In the genomic region with DNA sequence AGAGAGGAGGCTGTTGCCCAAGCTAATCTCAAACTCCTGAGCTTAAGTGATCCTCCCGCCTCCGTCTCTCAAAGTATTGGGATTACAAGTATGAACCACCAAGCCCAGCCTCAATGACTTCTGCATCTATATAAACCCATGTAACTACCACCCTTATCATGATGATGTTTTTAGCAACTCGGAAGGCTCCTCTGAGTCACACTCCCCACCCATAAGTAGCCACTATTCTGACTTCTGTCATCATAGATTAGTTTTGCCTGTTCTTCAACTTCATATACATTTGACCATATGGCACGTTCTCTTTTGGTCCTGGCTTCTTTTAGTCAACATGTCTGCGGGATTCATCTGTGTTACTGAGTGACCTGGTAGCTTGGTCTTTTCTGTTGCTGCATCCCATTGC, we compare ENCODE assay signal across 31 cellular contexts. TPM values are rescaled to one million over a fixed set of nuclear protein-coding genes. Genes with fewer than 3 reads are reported as not detected.
DNase-seq lines count a peak whose midpoint lies in the region; ATAC-seq, FAIRE-seq and TF ChIP-seq lines count a peak whose summit lies in the region.
"Had no signal": no experiment of that assay in that cellular context is flagged by ENCODE, and none has a peak within 500 bp of the region (broad histone marks: within the 10 kb centered on the region; RNA-seq: fewer than 3 reads in every experiment).

No MANE protein-coding gene starts in this region.

- no peaks in the 10 kb centered on the region for H3K79me2 ChIP-seq in K562 (ENCODE audit: control insufficient read depth, insufficient read depth, low read length)

- WGBS in K562 (ENCODE audit: insufficient coverage, low coverage, missing lambda C conversion rate), result 0% methylated on average over 5 of the region's 5 CpGs
- WGBS in mesenchymal stem cell, result 55% methylated on average over 5 of the region's 5 CpGs

- TF ChIP-seq EP300 in K562 (IDR thresholded peaks at IDR 0.05; ENCODE audit: low read length), result peak; percentile 50; the same call in 1 of the 2 replicates

- H4K8ac ChIP-seq in mesenchymal stem cell (ENCODE audit: low read length), result no peak overlapping the region

- peaks cover 39 to 40% of the 10 kb centered on the region in 2 experiments for H3K4me1 ChIP-seq in K562 (replicated peaks in 1 of 2; ENCODE audit: control insufficient read depth in 2 of 2, insufficient read depth in 2 of 2, low read length in 2 of 2)
- H3K4me1 ChIP-seq in mesenchymal stem cell (ENCODE audit: control insufficient read depth, insufficient read depth, low read depth, low read length), result peaks cover 28% of the 10 kb centered on the region
- H3K4me1 ChIP-seq: breast epithelium had no signal

- H3K4me1 Mint-ChIP-seq in HFFc6 (ENCODE audit: low read depth), result peaks cover 69% of the 10 kb centered on the region
- H3K4me1 Mint-ChIP-seq: activated T-helper 17 cell treated with anti-CD3 and anti-CD28 coated beads, Interleukin-2, amount 50 U/mL, for 72 hours had no signal

- H3K9me1 ChIP-seq in K562 (ENCODE audit: control insufficient read depth, insufficient read depth, low read length), result no peaks in the 10 kb centered on the region

- H3K18ac ChIP-seq in mesenchymal stem cell (ENCODE audit: low read depth in 1 of 2, low read length in 2 of 2), result no peak overlapping the region

- POLR2A ChIA-PET in K562 (lab: Yijun Ruan, JAX), result interaction anchor here (0.7 to 2.1 kb wide), 9 partner anchors 8 to 47 kb away, joined by 3 to 12 read pairs (median 4); partner anchors contain the start of genes C11orf68 and CCDC85B

- H3K23ac ChIP-seq in mesenchymal stem cell (ENCODE audit: low read length in 2 of 2), result no peak overlapping the region

- H3K14ac ChIP-seq in mesenchymal stem cell (ENCODE audit: low read length in 2 of 2), result no peak overlapping the region

- no TSS peak for BruUV-seq in K562 (replicated peaks; lab: Mats Ljungman, UMichigan)

- no peaks in the 10 kb centered on the region for H3K36me3 ChIP-seq in K562 (ENCODE audit: control insufficient read depth, insufficient read depth, low read length)
- no peaks in the 10 kb centered on the region for H3K36me3 ChIP-seq in mesenchymal stem cell (ENCODE audit: control insufficient read depth in 1 of 2, insufficient read depth in 2 of 2, low read depth in 1 of 2, low read length in 2 of 2)
- H3K36me3 ChIP-seq: BLaER1 treated with 17β-estradiol and CSF1 and Interleukin-3, amounts not matched to agents 10 nM and 100 nM; breast epithelium; SJCRH30; tibial nerve had no signal

- H4K91ac ChIP-seq in mesenchymal stem cell (ENCODE audit: low read length), result no peak overlapping the region

- H3K36me3 Mint-ChIP-seq in HFFc6 (ENCODE audit: low read depth), result no peaks in the 10 kb centered on the region
- H3K36me3 Mint-ChIP-seq: natural killer cell treated with Interleukin-12 subunit alpha and Interleukin-12 subunit beta and Interleukin-15 and Interleukin-18, amount 100 ng/mL, for 72 hours had no signal

- H3K79me1 ChIP-seq in mesenchymal stem cell (replicated peaks; ENCODE audit: low read length, poor library complexity, severe bottlenecking), result peaks cover 2% of the 10 kb centered on the region

- in situ Hi-C loops in K562 (cut with MboI), result no loop called here

- peak overlapping the region; percentile 53; the same call in 2 of the 3 replicates for H3K27ac ChIP-seq in K562 (ENCODE audit: extremely low read depth, low read depth, low read length)
- no peak overlapping the region for H3K27ac ChIP-seq in mesenchymal stem cell (ENCODE audit: low read length, poor library complexity, severe bottlenecking)
- H3K27ac ChIP-seq: BLaER1 treated with 17β-estradiol and CSF1 and Interleukin-3, amounts not matched to agents 10 nM and 100 nM; breast epithelium; SJCRH30; tibial nerve had no signal

- H2BK120ac ChIP-seq in mesenchymal stem cell (ENCODE audit: low read depth, low read length), result no peak overlapping the region

- peak; percentile 40 for DNase-seq in HT1080 (ENCODE audit: low read depth)
- peak; percentile 70 for DNase-seq in OCI-M1 (lab: John Stamatoyannopoulos, UW)
- peak; percentile 37 to 73 (median 56) for DNase-seq in K562 (ENCODE audit: extremely low read depth in 1 of 4, low spot score in 3 of 4)
- no peak for DNase-seq in mesenchymal stem cell
- no peak for DNase-seq in HFFc6
- no peak for DNase-seq in NCI-H2171 (lab: John Stamatoyannopoulos, UW)
- DNase-seq: activated CD4-positive, alpha-beta T cell treated with anti-CD3 and anti-CD28 coated beads for 36 hours; activated CD8-positive, alpha-beta memory T cell treated with anti-CD3 and anti-CD28 coated beads, Interleukin-2, amount 50 U/mL, for 48 hours; activated CD8-positive, alpha-beta T cell treated with anti-CD3 and anti-CD28 coated beads for 36 hours; activated naive CD4-positive, alpha-beta T cell treated with anti-CD3 and anti-CD28 coated beads, Interleukin-2, amount 50 U/mL, for 16 hours; COR-L47; DMS53; GDM1; hypothalamus; left cardiac atrium; NCI-H146; NCI-H2107; NCI-H446 treated with DMSO at 0.1 percent for 48 hours; NCI-H774; occipital lobe; RPMI8226; SJCRH30; stimulated activated CD4-positive, alpha-beta T cell treated with anti-CD3 and anti-CD28 coated beads, Interleukin-15, amount 100 ng/mL, for 24 hours; stimulated activated CD4-positive, alpha-beta T cell treated with anti-CD3 and anti-CD28 coated beads, Interleukin-4, amount 100 ng/mL, for 4 hours had no signal

- no peak overlapping the region for H3K4me3 Mint-ChIP-seq in HFFc6
- H3K4me3 Mint-ChIP-seq: activated CD4-positive, alpha-beta T cell treated with anti-CD3 and anti-CD28 coated beads for 36 hours; activated CD8-positive, alpha-beta T cell treated with anti-CD3 and anti-CD28 coated beads for 36 hours; activated T-helper 17 cell treated with anti-CD3 and anti-CD28 coated beads, Interleukin-2, amount 50 U/mL, for 72 hours; natural killer cell treated with Interleukin-12 subunit alpha and Interleukin-12 subunit beta and Interleukin-15 and Interleukin-18, amount 100 ng/mL, for 72 hours had no signal

- CTCF ChIA-PET in K562 (lab: Yijun Ruan, JAX; ENCODE audit: low intra/inter-chr PET ratio), result no interaction called here

- H2BK12ac ChIP-seq in mesenchymal stem cell (ENCODE audit: low read length in 2 of 2), result no peak overlapping the region

- peak overlapping the region; percentile 60 for H2AFZ ChIP-seq in K562 (ENCODE audit: low read depth, low read length)
- no peak overlapping the region for H2AFZ ChIP-seq in mesenchymal stem cell (ENCODE audit: low read depth, low read length)

- TF ChIP-seq CTCF in K562 (IDR thresholded peaks at IDR 0.05 in 2 of 3, conservative IDR thresholded peaks at IDR 0.05 in 1 of 3; ENCODE audit: insufficient read depth in 2 of 3, low read depth in 1 of 3, low read length in 3 of 3) (no peak), HFFc6 (IDR thresholded peaks at IDR 0.05) (no peak)

- H3K4me2 ChIP-seq in K562 (ENCODE audit: insufficient read depth, low read length) (peak overlapping the region; percentile 57), mesenchymal stem cell (ENCODE audit: low read length, poor library complexity, severe bottlenecking) (no peak overlapping the region)
- H3K4me2 ChIP-seq: BLaER1 treated with 17β-estradiol and CSF1 and Interleukin-3, amounts not matched to agents 10 nM and 100 nM had no signal

- intact Hi-C loops in K562 (cut with micrococcal nuclease), result no loop called here

- no peak for TF ChIP-seq POLR2A in K562 (conservative IDR thresholded peaks at IDR 0.05)

- H3K9me3 ChIP-seq in K562 (replicated peaks; ENCODE audit: control insufficient read depth, insufficient read depth, low read depth, low read length) (no peaks in the 10 kb centered on the region), mesenchymal stem cell (ENCODE audit: control insufficient read depth, low read length) (no peaks in the 10 kb centered on the region)
- H3K9me3 ChIP-seq: BLaER1 treated with 17β-estradiol and CSF1 and Interleukin-3, amounts not matched to agents 10 nM and 100 nM; breast epithelium; SJCRH30; tibial nerve had no signal

- no peak for TF ChIP-seq RAD21 in K562 (CRISPR knock-in tag; conservative IDR thresholded peaks at IDR 0.05 in 1 of 2, IDR thresholded peaks at IDR 0.05 in 1 of 2)

- H3K4ac ChIP-seq in mesenchymal stem cell (ENCODE audit: low read depth in 1 of 2, low read length in 2 of 2), result peak overlapping the region in 1 of 2 experiments; percentile 15

- H3K9ac ChIP-seq in K562 (ENCODE audit: insufficient read depth in 1 of 2, low read depth in 2 of 2, low read length in 2 of 2) (no peak overlapping the region), mesenchymal stem cell (ENCODE audit: low read length) (no peak overlapping the region)
- H3K9ac ChIP-seq: BLaER1 treated with 17β-estradiol and CSF1 and Interleukin-3, amounts not matched to agents 10 nM and 100 nM had no signal

- H4K20me1 ChIP-seq in K562 (replicated peaks; ENCODE audit: control insufficient read depth, insufficient read depth, low read length), result no peaks in the 10 kb centered on the region
- H4K20me1 ChIP-seq: BLaER1 treated with 17β-estradiol and CSF1 and Interleukin-3, amounts not matched to agents 10 nM and 100 nM had no signal

- peaks cover 1% of the 10 kb centered on the region for H3K27me3 Mint-ChIP-seq in HFFc6 (ENCODE audit: insufficient read depth)
- H3K27me3 Mint-ChIP-seq: activated T-helper 17 cell treated with anti-CD3 and anti-CD28 coated beads, Interleukin-2, amount 50 U/mL, for 72 hours had no signal

- no peak overlapping the region for H2BK15ac ChIP-seq in mesenchymal stem cell (ENCODE audit: low read depth, poor library complexity, severe bottlenecking)

- ATAC-seq in K562, result peak; percentile 52
- no peak for ATAC-seq in HG03442 (IDR thresholded peaks at IDR 0.05; ENCODE audit: unreplicated experiment)
- ATAC-seq: activated CD4-positive, alpha-beta T cell treated with anti-CD3 and anti-CD28 coated beads for 36 hours; activated CD8-positive, alpha-beta T cell treated with anti-CD3 and anti-CD28 coated beads for 36 hours; activated T-helper 17 cell treated with anti-CD3 and anti-CD28 coated beads, Interleukin-2, amount 50 U/mL, for 72 hours; left cardiac atrium; natural killer cell treated with Interleukin-12 subunit alpha and Interleukin-12 subunit beta and Interleukin-15 and Interleukin-18, amount 100 ng/mL, for 72 hours had no signal

- H3K9me3 Mint-ChIP-seq in HFFc6, result no peaks in the 10 kb centered on the region
- H3K9me3 Mint-ChIP-seq: activated CD8-positive, alpha-beta T cell treated with anti-CD3 and anti-CD28 coated beads for 36 hours; activated T-helper 17 cell treated with anti-CD3 and anti-CD28 coated beads, Interleukin-2, amount 50 U/mL, for 72 hours; natural killer cell treated with Interleukin-12 subunit alpha and Interleukin-12 subunit beta and Interleukin-15 and Interleukin-18, amount 100 ng/mL, for 72 hours had no signal

- H3K27me3 ChIP-seq in K562 (ENCODE audit: control insufficient read depth in 2 of 2, insufficient read depth in 2 of 2, low read length in 2 of 2) (no peaks in the 10 kb centered on the region), mesenchymal stem cell (ENCODE audit: control insufficient read depth in 1 of 2, insufficient read depth in 1 of 2, low read length in 2 of 2) (no peaks in the 10 kb centered on the region)
- H3K27me3 ChIP-seq: breast epithelium, SJCRH30, tibial nerve had no signal

- no peak overlapping the region for H3K4me3 ChIP-seq in K562
- H3K4me3 ChIP-seq in mesenchymal stem cell (ENCODE audit: insufficient read depth in 1 of 2, low read depth in 1 of 2, low read length in 2 of 2), result no peak overlapping the region
- H3K4me3 ChIP-seq: BLaER1 treated with 17β-estradiol and CSF1 and Interleukin-3, amounts not matched to agents 10 nM and 100 nM; breast epithelium; SJCRH30; tibial nerve had no signal

- peak; percentile 6 for FAIRE-seq in K562 (lab: Jason Lieb, UNC)
- FAIRE-seq: TTC549 had no signal

- H3K27ac Mint-ChIP-seq in HFFc6, result no peak overlapping the region; the same call in 1 of the 2 replicates
- H3K27ac Mint-ChIP-seq: activated CD4-positive, alpha-beta T cell treated with anti-CD3 and anti-CD28 coated beads for 36 hours; activated CD8-positive, alpha-beta T cell treated with anti-CD3 and anti-CD28 coated beads for 36 hours; activated T-helper 17 cell treated with anti-CD3 and anti-CD28 coated beads, Interleukin-2, amount 50 U/mL, for 72 hours; natural killer cell treated with Interleukin-12 subunit alpha and Interleukin-12 subunit beta and Interleukin-15 and Interleukin-18, amount 100 ng/mL, for 72 hours had no signal

- H2BK5ac ChIP-seq in mesenchymal stem cell (ENCODE audit: low read depth, low read length, poor library complexity, severe bottlenecking), result no peak overlapping the region

- H2AK5ac ChIP-seq in mesenchymal stem cell (ENCODE audit: low read length, severe bottlenecking), result no peak overlapping the region

RNA-seq across cellular contexts. Expression of gene FOSL1, which starts 6.4 kb away (rescaled TPM):
- 236 and 374 TPM in 2 replicates for total RNA-seq in HT1080 (2014; rRNA removed; shearing (Covaris generic))
- polyA plus RNA-seq in HT1080 (2015; cell fraction: cytosol; rRNA removed), result 579 and 580 TPM in 2 replicates
- 258 and 269 TPM in 2 replicates for polyA plus RNA-seq in HT1080 (2015; cell fraction: nucleus; rRNA removed)
- total RNA-seq in K562 (2011; cell fraction: chromatin; rRNA removed; ENCODE audit: low replicate concordance), result 27.7 and 48.1 TPM in 2 replicates
- total RNA-seq in K562 (2011; cell fraction: nucleolus; rRNA removed), result 22.8 and 24.7 TPM in 2 replicates
- total RNA-seq in K562 (2011; cell fraction: nucleoplasm; rRNA removed), result 23.9 and 41.4 TPM in 2 replicates
- total RNA-seq in K562 (2014; rRNA removed), result 18.6 and 21.3 TPM in 2 replicates
- 4.6 and 6.2 TPM in 2 replicates for total RNA-seq in K562 (2014; rRNA removed; fragmentation: Illumina TruSeq; extraction: Trizol)
- total RNA-seq in K562 (2015; rRNA removed; fragmentation: Illumina TruSeq; extraction: Trizol), result 10.0 and 12.4 TPM in 2 replicates
- total RNA-seq in K562 (2021), result 26.1 and 28.7 TPM in 2 replicates
- polyA plus RNA-seq in K562 (2011; rRNA removed), result 5.3 and 9.0 TPM in 2 replicates
- 7.6 and 12.9 TPM in 2 replicates for polyA plus RNA-seq in K562 (2011; cell fraction: cytosol; rRNA removed)
- 10.1 and 26.6 TPM in 2 replicates for polyA plus RNA-seq in K562 (2011; cell fraction: nucleus; rRNA removed)
- 24.9 and 29.1 TPM in 2 replicates for polyA plus RNA-seq in K562 (2012)
- 26.9 and 39.6 TPM in 2 replicates for polyA plus RNA-seq in K562 (2014; fragmentation: Illumina TruSeq; extraction: Trizol)
- polyA plus RNA-seq in K562 (2014; fragmentation: Nextera tagmentation; extraction: Ambion mirVana), result 1 to 10 TPM; 3.5 to 4.2 TPM
- 16.3 and 16.9 TPM in 2 replicates for polyA plus RNA-seq in K562 (2014; rRNA removed)
- 4.3 and 5.1 TPM in 2 replicates for polyA minus RNA-seq in K562 (2011; rRNA and poly(A)+ RNA removed)
- polyA minus RNA-seq in K562 (2011; cell fraction: cytosol; rRNA and poly(A)+ RNA removed), result 7.8 and 8.3 TPM in 2 replicates
- 6.1 and 10.8 TPM in 2 replicates for polyA minus RNA-seq in K562 (2011; cell fraction: nucleus; rRNA and poly(A)+ RNA removed)
- 40.2 TPM for polyA plus RNA-seq in mesenchymal stem cell (2013, experiment 1 of 2)
- polyA plus RNA-seq in mesenchymal stem cell (2013, experiment 2 of 2), result 38.9 TPM
- total RNA-seq in HFFc6 (2021; fragmentation: NEBNext Ultra II Directional; extraction: Animal tissue kit (Norgen Biotek cat#: 25700)), result 100 to 1,000 TPM; 134 to 275 (median 234) TPM
- total RNA-seq: occipital lobe had no signal

RNA-seq across cellular contexts. Expression of gene C11orf68, which starts 12.3 kb away (rescaled TPM):
- total RNA-seq in HT1080 (2014; rRNA removed; shearing (Covaris generic)), result 44.0 and 64.7 TPM in 2 replicates
- polyA plus RNA-seq in HT1080 (2015; cell fraction: cytosol; rRNA removed), result 81.2 and 103 TPM in 2 replicates
- polyA plus RNA-seq in HT1080 (2015; cell fraction: nucleus; rRNA removed), result 52.2 and 66.5 TPM in 2 replicates
- 10.7 and 38.4 TPM in 2 replicates for total RNA-seq in K562 (2011; cell fraction: chromatin; rRNA removed; ENCODE audit: low replicate concordance)
- 35.5 and 41.9 TPM in 2 replicates for total RNA-seq in K562 (2011; cell fraction: nucleolus; rRNA removed)
- 27.5 and 27.9 TPM in 2 replicates for total RNA-seq in K562 (2011; cell fraction: nucleoplasm; rRNA removed)
- total RNA-seq in K562 (2014; rRNA removed) (6.6 and 11.1 TPM in 2 replicates), K562 (2014; rRNA removed; fragmentation: Illumina TruSeq; extraction: Trizol) (7.2 and 10.6 TPM in 2 replicates), K562 (2015; rRNA removed; fragmentation: Illumina TruSeq; extraction: Trizol) (12.8 and 14.3 TPM in 2 replicates), K562 (2021) (34.5 and 35.9 TPM in 2 replicates)
- polyA plus RNA-seq in K562 (2011; rRNA removed) (18.9 and 34.0 TPM in 2 replicates), K562 (2014; fragmentation: Illumina TruSeq; extraction: Trizol) (31.7 and 40.6 TPM in 2 replicates), K562 (2014; fragmentation: Nextera tagmentation; extraction: Ambion mirVana) (1 to 10 TPM; 3.6 to 4.6 TPM), K562 (2014; rRNA removed) (26.6 and 31.3 TPM in 2 replicates)
- 54.6 and 96.4 TPM in 2 replicates for polyA plus RNA-seq in K562 (2011; cell fraction: cytosol; rRNA removed)
- polyA plus RNA-seq in K562 (2011; cell fraction: nucleus; rRNA removed), result 44.1 and 53.6 TPM in 2 replicates
- polyA plus RNA-seq in K562 (2012), result 26.5 and 54.0 TPM in 2 replicates
- 9.8 and 12.4 TPM in 2 replicates for polyA minus RNA-seq in K562 (2011; rRNA and poly(A)+ RNA removed)
- 20.2 and 22.9 TPM in 2 replicates for polyA minus RNA-seq in K562 (2011; cell fraction: cytosol; rRNA and poly(A)+ RNA removed)
- 18.7 and 26.1 TPM in 2 replicates for polyA minus RNA-seq in K562 (2011; cell fraction: nucleus; rRNA and poly(A)+ RNA removed)
- 38.9 TPM for polyA plus RNA-seq in mesenchymal stem cell (2013, experiment 1 of 2)
- 38.2 TPM for polyA plus RNA-seq in mesenchymal stem cell (2013, experiment 2 of 2)
- total RNA-seq in HFFc6 (2021; fragmentation: NEBNext Ultra II Directional; extraction: Animal tissue kit (Norgen Biotek cat#: 25700)), result 10 to 100 TPM; 79.0 to 94.6 (median 85.0) TPM

RNA-seq across cellular contexts. Expression of gene DRAP1, which starts 12.6 kb away (rescaled TPM):
- 355 and 356 TPM in 2 replicates for total RNA-seq in HT1080 (2014; rRNA removed; shearing (Covaris generic))
- 241 and 261 TPM in 2 replicates for polyA plus RNA-seq in HT1080 (2015; cell fraction: cytosol; rRNA removed)
- polyA plus RNA-seq in HT1080 (2015; cell fraction: nucleus; rRNA removed), result 209 and 260 TPM in 2 replicates
- 7.1 and 14.3 TPM in 2 replicates for total RNA-seq in K562 (2011; cell fraction: chromatin; rRNA removed; ENCODE audit: low replicate concordance)
- 10.8 and 17.7 TPM in 2 replicates for total RNA-seq in K562 (2011; cell fraction: nucleolus; rRNA removed)
- 6.3 and 10.6 TPM in 2 replicates for total RNA-seq in K562 (2011; cell fraction: nucleoplasm; rRNA removed)
- total RNA-seq in K562 (2014; rRNA removed) (189 and 200 TPM in 2 replicates), K562 (2014; rRNA removed; fragmentation: Illumina TruSeq; extraction: Trizol) (25.2 and 30.3 TPM in 2 replicates), K562 (2015; rRNA removed; fragmentation: Illumina TruSeq; extraction: Trizol) (124 and 127 TPM in 2 replicates), K562 (2021) (92.2 and 92.9 TPM in 2 replicates)
- polyA plus RNA-seq in K562 (2011; rRNA removed) (32.6 and 40.4 TPM in 2 replicates), K562 (2014; fragmentation: Illumina TruSeq; extraction: Trizol) (108 and 122 TPM in 2 replicates), K562 (2014; fragmentation: Nextera tagmentation; extraction: Ambion mirVana) (10 to 100 TPM in 1 of 2 experiments, 1 to 10 TPM in 1; 9.6 to 14.3 TPM), K562 (2014; rRNA removed) (167 and 169 TPM in 2 replicates)
- 58.8 and 72.4 TPM in 2 replicates for polyA plus RNA-seq in K562 (2011; cell fraction: cytosol; rRNA removed)
- 44.8 and 52.7 TPM in 2 replicates for polyA plus RNA-seq in K562 (2011; cell fraction: nucleus; rRNA removed)
- polyA plus RNA-seq in K562 (2012), result 130 and 155 TPM in 2 replicates
- polyA minus RNA-seq in K562 (2011; rRNA and poly(A)+ RNA removed), result 5.1 and 10.2 TPM in 2 replicates
- polyA minus RNA-seq in K562 (2011; cell fraction: cytosol; rRNA and poly(A)+ RNA removed), result 21.1 and 26.8 TPM in 2 replicates
- polyA minus RNA-seq in K562 (2011; cell fraction: nucleus; rRNA and poly(A)+ RNA removed), result 6.7 and 7.8 TPM in 2 replicates
- polyA plus RNA-seq in mesenchymal stem cell (2013, experiment 1 of 2), result 177 TPM
- 180 TPM for polyA plus RNA-seq in mesenchymal stem cell (2013, experiment 2 of 2)
- 100 to 1,000 TPM; 362 to 687 (median 615) TPM for total RNA-seq in HFFc6 (2021; fragmentation: NEBNext Ultra II Directional; extraction: Animal tissue kit (Norgen Biotek cat#: 25700))

RNA-seq across cellular contexts. Expression of gene CCDC85B, which starts 16.1 kb away (rescaled TPM):
- 135 and 146 TPM in 2 replicates for total RNA-seq in HT1080 (2014; rRNA removed; shearing (Covaris generic))
- polyA plus RNA-seq in HT1080 (2015; cell fraction: cytosol; rRNA removed), result 153 and 193 TPM in 2 replicates
- 65.8 and 67.2 TPM in 2 replicates for polyA plus RNA-seq in HT1080 (2015; cell fraction: nucleus; rRNA removed)
- 1.2 and 7.1 TPM in 2 replicates for total RNA-seq in K562 (2011; cell fraction: chromatin; rRNA removed; ENCODE audit: low replicate concordance)
- total RNA-seq in K562 (2011; cell fraction: nucleolus; rRNA removed), result 15.7 and 17.8 TPM in 2 replicates
- 7.0 and 7.4 TPM in 2 replicates for total RNA-seq in K562 (2011; cell fraction: nucleoplasm; rRNA removed)
- total RNA-seq in K562 (2014; rRNA removed), result 138 and 161 TPM in 2 replicates
- 0.26 and 0.29 TPM in 2 replicates for total RNA-seq in K562 (2014; rRNA removed; fragmentation: Illumina TruSeq; extraction: Trizol)
- total RNA-seq in K562 (2015; rRNA removed; fragmentation: Illumina TruSeq; extraction: Trizol), result 6.2 and 11.7 TPM in 2 replicates
- total RNA-seq in K562 (2021), result 64.4 and 74.8 TPM in 2 replicates
- polyA plus RNA-seq in K562 (2011; rRNA removed), result 6.8 and 7.9 TPM in 2 replicates
- 19.3 and 81.8 TPM in 2 replicates for polyA plus RNA-seq in K562 (2011; cell fraction: cytosol; rRNA removed)
- polyA plus RNA-seq in K562 (2011; cell fraction: nucleus; rRNA removed), result 7.6 and 15.8 TPM in 2 replicates
- polyA plus RNA-seq in K562 (2012), result 35.5 and 38.4 TPM in 2 replicates
- 0.30 and 1.9 TPM in 2 replicates for polyA plus RNA-seq in K562 (2014; fragmentation: Illumina TruSeq; extraction: Trizol)
- under 1 TPM; 0.14 to 0.29 TPM for polyA plus RNA-seq in K562 (2014; fragmentation: Nextera tagmentation; extraction: Ambion mirVana)
- polyA plus RNA-seq in K562 (2014; rRNA removed), result 92.3 TPM in 2 replicates
- 0.27 and 0.49 TPM in 2 replicates for polyA minus RNA-seq in K562 (2011; rRNA and poly(A)+ RNA removed)
- polyA minus RNA-seq in K562 (2011; cell fraction: cytosol; rRNA and poly(A)+ RNA removed), result 11.3 and 22.7 TPM in 2 replicates
- 9.6 and 14.0 TPM in 2 replicates for polyA minus RNA-seq in K562 (2011; cell fraction: nucleus; rRNA and poly(A)+ RNA removed)
- 16.4 TPM for polyA plus RNA-seq in mesenchymal stem cell (2013, experiment 1 of 2)
- 16.3 TPM for polyA plus RNA-seq in mesenchymal stem cell (2013, experiment 2 of 2)
- total RNA-seq in HFFc6 (2021; fragmentation: NEBNext Ultra II Directional; extraction: Animal tissue kit (Norgen Biotek cat#: 25700)), result 100 to 1,000 TPM in 2 of 6 experiments, 10 to 100 TPM in 4; 78.9 to 112 (median 87.7) TPM

RNA-seq across cellular contexts. Expression of gene FIBP, which starts 18.3 kb away (rescaled TPM):
- total RNA-seq in HT1080 (2014; rRNA removed; shearing (Covaris generic)), result 187 and 232 TPM in 2 replicates
- polyA plus RNA-seq in HT1080 (2015; cell fraction: cytosol; rRNA removed), result 137 and 138 TPM in 2 replicates
- 85.4 and 98.4 TPM in 2 replicates for polyA plus RNA-seq in HT1080 (2015; cell fraction: nucleus; rRNA removed)
- total RNA-seq in K562 (2011; cell fraction: chromatin; rRNA removed; ENCODE audit: low replicate concordance), result 53.7 and 168 TPM in 2 replicates
- 118 and 119 TPM in 2 replicates for total RNA-seq in K562 (2011; cell fraction: nucleolus; rRNA removed)
- 83.9 and 91.0 TPM in 2 replicates for total RNA-seq in K562 (2011; cell fraction: nucleoplasm; rRNA removed)
- total RNA-seq in K562 (2014; rRNA removed) (77.2 and 98.5 TPM in 2 replicates), K562 (2014; rRNA removed; fragmentation: Illumina TruSeq; extraction: Trizol) (36.8 and 44.6 TPM in 2 replicates), K562 (2015; rRNA removed; fragmentation: Illumina TruSeq; extraction: Trizol) (45.8 and 46.8 TPM in 2 replicates), K562 (2021) (51.1 and 54.0 TPM in 2 replicates)
- polyA plus RNA-seq in K562 (2011; rRNA removed) (58.8 and 69.4 TPM in 2 replicates), K562 (2014; fragmentation: Illumina TruSeq; extraction: Trizol) (48.6 and 62.8 TPM in 2 replicates), K562 (2014; fragmentation: Nextera tagmentation; extraction: Ambion mirVana) (10 to 100 TPM; 41.2 to 46.2 TPM), K562 (2014; rRNA removed) (79.2 and 82.8 TPM in 2 replicates)
- 81.2 and 144 TPM in 2 replicates for polyA plus RNA-seq in K562 (2011; cell fraction: cytosol; rRNA removed)
- 131 and 187 TPM in 2 replicates for polyA plus RNA-seq in K562 (2011; cell fraction: nucleus; rRNA removed)
- 65.8 and 94.8 TPM in 2 replicates for polyA plus RNA-seq in K562 (2012)
- 43.2 and 46.4 TPM in 2 replicates for polyA minus RNA-seq in K562 (2011; rRNA and poly(A)+ RNA removed)
- polyA minus RNA-seq in K562 (2011; cell fraction: cytosol; rRNA and poly(A)+ RNA removed), result 59.7 and 70.4 TPM in 2 replicates
- polyA minus RNA-seq in K562 (2011; cell fraction: nucleus; rRNA and poly(A)+ RNA removed), result 47.0 and 54.9 TPM in 2 replicates
- polyA plus RNA-seq in mesenchymal stem cell (2013, experiment 1 of 2), result 105 TPM
- polyA plus RNA-seq in mesenchymal stem cell (2013, experiment 2 of 2), result 106 TPM
- 100 to 1,000 TPM; 117 to 145 (median 135) TPM for total RNA-seq in HFFc6 (2021; fragmentation: NEBNext Ultra II Directional; extraction: Animal tissue kit (Norgen Biotek cat#: 25700))

Comparison
In these comparisons a context has a peak if more than half of its experiments do, and no peak if none do; other contexts are left out.
1. DNase-seq: peak in HT1080 (single experiment), OCI-M1 (single experiment) and K562 (4 of 4); none in mesenchymal stem cell (single experiment), HFFc6 (single experiment) and NCI-H2171 (single experiment).